ENCODE assay signal across 8 cellular contexts in genomic region chr7:121395961-121396757, GRCh38. TPM values are rescaled to one million over a fixed set of nuclear protein-coding genes. Genes with fewer than 3 reads are reported as not detected.
A peak's percentile ranks its signal among the peaks of the same experiment; 100 is the strongest.
DNase-seq lines count a peak whose midpoint lies in the region; ATAC-seq, FAIRE-seq and TF ChIP-seq lines count a peak whose summit lies in the region.

A gene with protein sequence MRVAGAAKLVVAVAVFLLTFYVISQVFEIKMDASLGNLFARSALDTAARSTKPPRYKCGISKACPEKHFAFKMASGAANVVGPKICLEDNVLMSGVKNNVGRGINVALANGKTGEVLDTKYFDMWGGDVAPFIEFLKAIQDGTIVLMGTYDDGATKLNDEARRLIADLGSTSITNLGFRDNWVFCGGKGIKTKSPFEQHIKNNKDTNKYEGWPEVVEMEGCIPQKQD (minus strand): TSS chr7:121396308. CDS start chr7:121382969, 13,339 bp downstream.

- H3K4me3 ChIP-seq in H1 (ENCODE audit: extremely low read depth in 1 of 4, insufficient read depth in 2 of 4, low read depth in 3 of 4, low read length in 4 of 4) = peak within 1 kb of the TSS; percentile 53 to 81 (median 76)
- peak within 1 kb of the TSS; percentile 24 for H3K4me3 ChIP-seq in mesendoderm (ENCODE audit: low read length)

- POLR2A ChIA-PET in H1 (lab: Charles Lee; ENCODE audit: partially characterized antibody) = interaction anchor here (0.7 to 2.8 kb wide), 10 partner anchors 11 to 542 kb away, joined by 3 to 30 read pairs (median 4); no protein-coding TSS in a partner anchor

- H3K23ac ChIP-seq in H1 (ENCODE audit: insufficient read length) (no peak within 1 kb of the TSS), mesendoderm (ENCODE audit: low read length) (no peak within 1 kb of the TSS)

- H2AFZ ChIP-seq in H1 (ENCODE audit: low read length) = peak within 1 kb of the TSS; percentile 97

- H2BK20ac ChIP-seq in H1 (ENCODE audit: low read length) = no peak within 1 kb of the TSS

- no peak within 1 kb of the TSS; the same call in 1 of the 2 replicates for H2BK12ac ChIP-seq in H1 (ENCODE audit: low read depth, low read length)

- no peaks in the 10 kb centered on the region for H3K4me1 ChIP-seq in H1 (replicated peaks in 1 of 4; ENCODE audit: control insufficient read depth in 3 of 4, insufficient read depth in 4 of 4, low read length in 3 of 4)
- H3K4me1 ChIP-seq in mesendoderm (ENCODE audit: control insufficient read depth, low read depth, low read length) = no peaks in the 10 kb centered on the region

- peak within 1 kb of the TSS; percentile 58 to 91 for H3K4me2 ChIP-seq in H1 (ENCODE audit: insufficient read depth in 1 of 2, low read depth in 2 of 2, low read length in 2 of 2)
- peak within 1 kb of the TSS; percentile 72 for H3K4me2 ChIP-seq in mesendoderm (ENCODE audit: low read length)

- H3K23me2 ChIP-seq in H1 (ENCODE audit: low read depth, low read length) = no peaks in the 10 kb centered on the region

- H3K14ac ChIP-seq in H1 (ENCODE audit: insufficient read length) = no peak within 1 kb of the TSS

- H2BK120ac ChIP-seq in H1 (replicated peaks; ENCODE audit: low read depth, low read length) (no peak within 1 kb of the TSS), mesendoderm (ENCODE audit: low read depth, low read length) (no peak within 1 kb of the TSS)

- 0 out of 2 replicates have a peak, but pooled peaks cover 2% of the 10 kb centered on the region for H3K79me1 ChIP-seq in H1 (ENCODE audit: low read depth, low read length)
- H3K79me1 ChIP-seq in mesendoderm (ENCODE audit: low read length) = peaks cover 4% of the 10 kb centered on the region

- peak; percentile 35 to 55 for TF ChIP-seq RAD21 in H1 (IDR thresholded peaks at IDR 0.05 in 1 of 2, conservative IDR thresholded peaks at IDR 0.05 in 1 of 2; ENCODE audit: low read depth in 2 of 2, low read length in 2 of 2)

- no peak within 1 kb of the TSS for H4K91ac ChIP-seq in H1 (replicated peaks; ENCODE audit: insufficient read length, low read length)

- H2AK5ac ChIP-seq in H1 (ENCODE audit: low read depth, low read length) = no peak within 1 kb of the TSS
- no peak within 1 kb of the TSS for H2AK5ac ChIP-seq in mesendoderm (ENCODE audit: low read length)

- WGBS in H1 (ENCODE audit: extremely low coverage in 1 of 2, insufficient coverage in 1 of 2, insufficient read length in 1 of 2, insufficient replicate concordance in 2 of 2, low coverage in 1 of 2, low lambda C conversion rate in 2 of 2, missing lambda C conversion rate in 1 of 2), 2 experiments = 2% methylated on average over 33 of the region's 85 CpGs; no CpG with 5 or more reads in 1 of the 2 experiments
- WGBS in mesendoderm (ENCODE audit: extremely low coverage, insufficient coverage, low lambda C conversion rate) = no CpG with 5 or more reads among the region's 85 CpGs

- H2BK5ac ChIP-seq in H1 (ENCODE audit: low read depth, low read length) (peak within 1 kb of the TSS; percentile 39; the same call in 1 of the 2 replicates), mesendoderm (ENCODE audit: low read length) (no peak within 1 kb of the TSS)

- H3K27ac ChIP-seq in H1 (ENCODE audit: low read depth, low read length) (peak within 1 kb of the TSS; percentile 84), mesendoderm (ENCODE audit: low read depth, low read length) (peak within 1 kb of the TSS; percentile 90)

- TF ChIP-seq CTCF in H1 (IDR thresholded peaks at IDR 0.05; ENCODE audit: control extremely low read depth in 1 of 3, insufficient read depth in 1 of 3, low read depth in 1 of 3, low read length in 3 of 3) = peak; percentile 77 to 78 (median 77)

- peak within 1 kb of the TSS; percentile 89 for H4K5ac ChIP-seq in H1 (ENCODE audit: insufficient read length, low read depth, low read length)
- H4K5ac ChIP-seq in mesendoderm (ENCODE audit: low read length) = no peak within 1 kb of the TSS

- H3K4ac ChIP-seq in H1 (replicated peaks; ENCODE audit: insufficient read length, low read depth, low read length) = no peak within 1 kb of the TSS
- H3K4ac ChIP-seq in mesendoderm (ENCODE audit: low read depth, low read length) = peak within 1 kb of the TSS; percentile 88

- CTCF ChIA-PET in H1 (lab: Charles Lee; ENCODE audit: partially characterized antibody) = interaction anchor here (0.7 to 3.2 kb wide), 25 partner anchors 9 to 597 kb away, joined by 3 to 23 read pairs (median 5); no protein-coding TSS in a partner anchor

- H3K9ac ChIP-seq in H1 (replicated peaks in 1 of 4; ENCODE audit: extremely low read depth in 1 of 4, low read depth in 3 of 4, low read length in 3 of 4) (peak within 1 kb of the TSS; percentile 31 to 92 (median 76)), mesendoderm (ENCODE audit: low read length) (peak within 1 kb of the TSS; percentile 79)

- DNase-seq in COLO668 (lab: John Stamatoyannopoulos, UW; ENCODE audit: unreplicated experiment) = peak; percentile 95
- DNase-seq in HPDE6-E6E7 (ENCODE audit: extremely low spot score) = peak; percentile 74
- peak; percentile 20 for DNase-seq in NK-92 (lab: John Stamatoyannopoulos, UW; ENCODE audit: unreplicated experiment)
- DNase-seq in activated CD8-positive, alpha-beta memory T cell treated with anti-CD3 and anti-CD28 coated beads for 4 hours (ENCODE audit: low read depth in 2 of 2) = peak; percentile 73
- DNase-seq in H1 (ENCODE audit: low read depth in 1 of 2, low spot score in 2 of 2) = peak; percentile 53 to 92
- peak; percentile 96 for DNase-seq in mesendoderm
- peak; percentile 39 for DNase-seq in stimulated activated CD8-positive, alpha-beta memory T cell treated with anti-CD3 and anti-CD28 coated beads, Interleukin-15, amount 100 ng/mL, for 1 hour (ENCODE audit: low read depth)

- H4K8ac ChIP-seq in H1 (ENCODE audit: extremely low read depth, insufficient read depth, low read length) (peak within 1 kb of the TSS; percentile 93), mesendoderm (ENCODE audit: low read depth, low read length) (no peak within 1 kb of the TSS)

- FAIRE-seq in H1 (lab: Jason Lieb, UNC) = no peak

- H2BK15ac ChIP-seq in H1 (ENCODE audit: low read length) = no peak within 1 kb of the TSS
- no peak within 1 kb of the TSS for H2BK15ac ChIP-seq in mesendoderm (replicated peaks; ENCODE audit: low read depth)

- H3K18ac ChIP-seq in H1 (ENCODE audit: extremely low read depth, low read length) (no peak within 1 kb of the TSS), mesendoderm (ENCODE audit: low read length) (peak within 1 kb of the TSS; percentile 95)

- H3K79me2 ChIP-seq in H1 (ENCODE audit: control insufficient read depth in 1 of 2, insufficient read depth in 2 of 2, low read length in 2 of 2) (peaks cover 13 to 45% of the 10 kb centered on the region in 2 experiments; a peak in 3 of 4 replicates), mesendoderm (ENCODE audit: control insufficient read depth, insufficient read depth, low read length) (peaks cover 30% of the 10 kb centered on the region)

- ATAC-seq in GM19463 (IDR thresholded peaks at IDR 0.05; ENCODE audit: unreplicated experiment) = peak; percentile 81

- no peak within 1 kb of the TSS for H3K56ac ChIP-seq in H1 (replicated peaks; ENCODE audit: insufficient read length, low read depth, low read length)
- H3K56ac ChIP-seq in mesendoderm (ENCODE audit: low read length) = peak within 1 kb of the TSS; percentile 90

- H4K20me1 ChIP-seq in H1 (replicated peaks in 1 of 2; ENCODE audit: control insufficient read depth in 1 of 2, insufficient read depth in 2 of 2, low read length in 2 of 2) = peaks cover 0 to 3% of the 10 kb centered on the region in 2 experiments

- H3K9me3 ChIP-seq in H1 (ENCODE audit: insufficient read depth in 2 of 2, low read depth in 1 of 2, low read length in 1 of 2) = no peaks in the 10 kb centered on the region

- H3K27me3 ChIP-seq in H1 (replicated peaks in 1 of 4; ENCODE audit: control insufficient read depth in 3 of 4, extremely low read depth in 1 of 4, insufficient read depth in 3 of 4, low read length in 3 of 4) (no peaks in the 10 kb centered on the region), mesendoderm (ENCODE audit: insufficient read depth, low read length, poor library complexity) (no peaks in the 10 kb centered on the region)

- H3K36me3 ChIP-seq in H1 (ENCODE audit: control insufficient read depth in 2 of 4, insufficient read depth in 4 of 4, low read length in 3 of 4) (peaks cover 0 to 6% (median 1%) of the 10 kb centered on the region in 4 experiments; a peak in 3 of 8 replicates), mesendoderm (ENCODE audit: control insufficient read depth, insufficient read depth, low read length) (no peaks in the 10 kb centered on the region)

- 0 out of 3 replicates have a peak, but pooled peaks of 1 of the 2 experiments have one; percentile 38 for TF ChIP-seq EP300 in H1 (IDR thresholded peaks at IDR 0.05; ENCODE audit: borderline replicate concordance in 1 of 2, low read depth in 2 of 2, low read length in 2 of 2)

- TF ChIP-seq POLR2A in H1 (IDR thresholded peaks at IDR 0.05; ENCODE audit: control extremely low read depth in 1 of 2, low read depth in 2 of 2, low read length in 2 of 2) = peak; percentile 75 to 88

TF ChIP-seq in H1, 55 proteins besides CTCF, POLR2A, EP300 and RAD21 (continues in another document):
- TF ChIP-seq MAFK (IDR thresholded peaks at IDR 0.05; ENCODE audit: low read depth, low read length) (no peak), CREB1 (IDR thresholded peaks at IDR 0.05) (no peak), NRF1 (IDR thresholded peaks at IDR 0.05; ENCODE audit: low read depth, low read length) (no peak), PHF8 (conservative IDR thresholded peaks at IDR 0.05; ENCODE audit: low read depth, low read length) (peak; percentile 93), POLR2AphosphoS5 (IDR thresholded peaks at IDR 0.05; ENCODE audit: low read depth, low read length) (peak; percentile 79), EGR1 (IDR thresholded peaks at IDR 0.05; ENCODE audit: borderline replicate concordance, low read depth, low read length) (peak; percentile 99), RNF2 (IDR thresholded peaks at IDR 0.05; ENCODE audit: borderline replicate concordance, low read depth, low read length, missing control alignments, poor library complexity, severe bottlenecking) (no peak), YY1 (IDR thresholded peaks at IDR 0.05; ENCODE audit: low read depth, low read length) (no peak)
- TF ChIP-seq, protein P1, sequence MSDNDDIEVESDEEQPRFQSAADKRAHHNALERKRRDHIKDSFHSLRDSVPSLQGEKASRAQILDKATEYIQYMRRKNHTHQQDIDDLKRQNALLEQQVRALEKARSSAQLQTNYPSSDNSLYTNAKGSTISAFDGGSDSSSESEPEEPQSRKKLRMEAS (IDR thresholded peaks at IDR 0.05) = peak; percentile 94

RNA-seq across cellular contexts. Expression of the gene that starts here (rescaled TPM):
- total RNA-seq in H1 (2021; fragmentation: NEBNext Ultra II Directional; extraction: Animal tissue kit (Norgen Biotek cat#: 25700)) = 71.5 and 77.7 TPM in 2 replicates
- 13.8 and 27.0 TPM in 2 replicates for polyA plus RNA-seq in H1 (2011; rRNA removed)
- polyA plus RNA-seq in H1 (2011; cell fraction: cytosol; rRNA removed) = 45.7 TPM
- polyA plus RNA-seq in H1 (2011; cell fraction: nucleus; rRNA removed) = 7.3 TPM
- polyA plus RNA-seq in H1 (2012, experiment 1 of 2) = 44.1 to 86.5 TPM (median 44.7 TPM) in 4 replicates
- polyA plus RNA-seq in H1 (2012, experiment 2 of 2) = 9.6 TPM
- polyA plus RNA-seq in H1 (2013, experiment 1 of 2) = 51.4 TPM
- polyA plus RNA-seq in H1 (2013, experiment 2 of 2) = 69.0 TPM
- 17.2 and 17.9 TPM in 2 replicates for polyA minus RNA-seq in H1 (2011; rRNA and poly(A)+ RNA removed)
- 13.4 TPM for polyA minus RNA-seq in H1 (2011; cell fraction: cytosol; rRNA and poly(A)+ RNA removed)
- 63.5 TPM for polyA minus RNA-seq in H1 (2011; cell fraction: nucleus; rRNA and poly(A)+ RNA removed)
- polyA plus RNA-seq in mesendoderm (2013, experiment 1 of 2) = 63.7 TPM
- polyA plus RNA-seq in mesendoderm (2013, experiment 2 of 2) = 66.9 TPM

Comparison
In these comparisons a context has a peak if more than half of its experiments do, and no peak if none do; other contexts are left out.
1. Peak in every context shown above with its lines: DNase-seq, ATAC-seq, H3K4me3 ChIP-seq and H3K27ac ChIP-seq.
2. DNase-seq: peak in every context shown above with its lines; median percentile 96 in mesendoderm; 95 in COLO668; 74 in HPDE6-E6E7; 73 in activated CD8-positive, alpha-beta memory T cell treated with anti-CD3 and anti-CD28 coated beads for 4 hours; 72 in H1; 39 in stimulated activated CD8-positive, alpha-beta memory T cell treated with anti-CD3 and anti-CD28 coated beads, Interleukin-15, amount 100 ng/mL, for 1 hour; 20 in NK-92.